8 cellular contexts compared by ENCODE assay signal in the genomic region with DNA sequence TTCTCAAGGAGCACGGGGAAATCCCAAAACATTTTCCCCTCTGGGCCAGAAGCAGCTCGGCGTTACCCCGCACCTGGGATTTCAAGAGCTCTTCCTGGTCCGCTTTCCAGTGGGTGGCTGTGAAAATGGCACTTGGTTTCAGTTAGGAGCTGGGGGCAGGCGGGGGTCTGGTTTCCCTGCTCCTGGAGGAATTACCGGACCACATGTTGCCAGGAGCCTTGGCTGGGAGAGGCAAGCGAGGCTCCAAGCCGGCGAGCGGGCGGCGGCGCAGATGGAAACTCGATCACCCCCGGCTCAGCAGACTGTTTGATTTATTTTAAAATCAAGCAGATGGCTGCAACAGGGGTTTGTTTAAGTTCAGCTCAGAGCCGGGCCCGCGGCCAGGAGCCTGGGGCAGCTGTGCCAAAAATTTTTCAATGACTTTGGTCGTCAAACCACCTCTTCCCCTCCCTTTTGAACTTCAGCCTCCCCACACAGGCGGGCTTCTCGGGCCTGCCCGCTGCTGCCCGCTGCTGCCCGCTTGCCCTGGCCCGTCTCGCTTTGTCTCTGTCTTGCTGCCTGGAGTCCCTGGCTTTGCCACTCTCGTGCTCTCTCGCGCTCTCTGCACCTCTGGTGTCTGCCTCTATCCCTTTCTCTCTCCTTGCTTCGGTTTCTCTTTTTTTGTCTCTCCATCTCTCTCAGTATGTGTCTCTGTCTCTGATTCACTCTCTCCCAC.
A peak's percentile ranks its signal among the peaks of the same experiment; 100 is the strongest.
DNase-seq lines count a peak whose midpoint lies in the region; ATAC-seq, FAIRE-seq and TF ChIP-seq lines count a peak whose summit lies in the region.

No MANE protein-coding gene starts in this region.

- no peak overlapping the region for H2BK5ac ChIP-seq in H9 (ENCODE audit: insufficient read length, low read length)

- H3K27me3 ChIP-seq in H9 (ENCODE audit: insufficient read depth, low read length) = no peaks in the 10 kb centered on the region
- H3K27me3 ChIP-seq in pancreas = no peaks in the 10 kb centered on the region

- no peak overlapping the region for H4K5ac ChIP-seq in H9 (ENCODE audit: insufficient read length, low read depth, low read length)

- no peak overlapping the region for H2BK120ac ChIP-seq in H9 (ENCODE audit: low read depth, low read length, poor library complexity, severe bottlenecking)

- H3K18ac ChIP-seq in H9 (ENCODE audit: insufficient read length, low read depth, low read length) = no peak overlapping the region

- no peak overlapping the region for H2AFZ ChIP-seq in H9 (ENCODE audit: low read length)

- no peak overlapping the region for H2BK15ac ChIP-seq in H9 (ENCODE audit: low read depth, low read length)

- H3K79me1 ChIP-seq in H9 (ENCODE audit: insufficient read depth, low read depth, low read length, poor library complexity, severe bottlenecking) = no peaks in the 10 kb centered on the region

- H3K23ac ChIP-seq in H9 (ENCODE audit: insufficient read length, low read depth, low read length) = no peak overlapping the region

- H3K9ac ChIP-seq in H9 (ENCODE audit: extremely low read depth, insufficient read length, low read length) = no peak overlapping the region

- H3T11ph ChIP-seq in H9 (ENCODE audit: low read length) = no peak overlapping the region

- H3K4me1 Mint-ChIP-seq in H9 = peaks cover 15 to 48% of the 10 kb centered on the region in 2 experiments

- H3K9me3 ChIP-seq in H9 (ENCODE audit: control insufficient read depth, low read depth, low read length) (no peaks in the 10 kb centered on the region), pancreas (no peaks in the 10 kb centered on the region)

- no peaks in the 10 kb centered on the region for H3K23me2 ChIP-seq in H9 (ENCODE audit: insufficient read length, low read depth, low read length, poor library complexity, severe bottlenecking)

- no peak for TF ChIP-seq CTCF in H9 (conservative IDR thresholded peaks at IDR 0.05)
- no peak for TF ChIP-seq CTCF in fibroblast of villous mesenchyme (IDR thresholded peaks at IDR 0.05; ENCODE audit: insufficient read depth, low read depth, low read length)
- TF ChIP-seq CTCF in pancreas (IDR thresholded peaks at IDR 0.05) = no peak

- H3K4me3 Mint-ChIP-seq in H9 = peak overlapping the region in 1 of 2 experiments; percentile 17; a peak in 2 of 5 replicates

- H2BK20ac ChIP-seq in H9 (ENCODE audit: low read depth, low read length, poor library complexity, severe bottlenecking) = no peak overlapping the region

- H3K9me3 Mint-ChIP-seq in H9 = 0 out of 5 replicates have a peak, but pooled peaks cover 0 to 2% of the 10 kb centered on the region in 2 experiments

- H3K4me1 ChIP-seq in H9 (ENCODE audit: insufficient read depth, low read length) (peaks cover 3% of the 10 kb centered on the region), pancreas (peaks cover 6 to 9% (median 8%) of the 10 kb centered on the region in 3 donors)

- DNase-seq in H9 (no peak), SHP77 (lab: John Stamatoyannopoulos, UW) (peak; percentile 94 to 97), fibroblast of villous mesenchyme (ENCODE audit: low read depth) (peak; percentile 93), pancreas (peak; percentile 83 to 95 (median 88)), NAMALWA (ENCODE audit: low spot score) (no peak), KG1 (lab: John Stamatoyannopoulos, UW) (no peak), OCI-M2 (lab: John Stamatoyannopoulos, UW; ENCODE audit: unreplicated experiment) (no peak)

- peaks cover 1% of the 10 kb centered on the region; the same call in 1 of the 2 replicates for H3K79me2 ChIP-seq in H9 (ENCODE audit: insufficient read depth, low read length)

- H2AK5ac ChIP-seq in H9 (ENCODE audit: insufficient read length, low read length) = no peak overlapping the region

- peak overlapping the region; percentile 15 to 45 (median 31); a peak in 6 of 7 replicates for H3K27ac Mint-ChIP-seq in H9

- no peak for FAIRE-seq in pancreas (lab: Jason Lieb, UNC)

- H3K4me2 ChIP-seq in H9 (ENCODE audit: insufficient read depth, insufficient read length, low read length) = no peak overlapping the region

- WGBS in H9 (ENCODE audit: extremely low coverage, insufficient read length, low lambda C conversion rate) = no CpG with 5 or more reads among the region's 31 CpGs
- WGBS in pancreas, 2 donors = 4% methylated on average over 31 of the region's 31 CpGs

- intact Hi-C loops in pancreas (cut with DNase I) = loop anchor here in 1 of 3 donors (10.0 kb wide), 1 partner anchor 105 kb away; a partner anchor contains a TSS

- H3K36me3 Mint-ChIP-seq in H9 (ENCODE audit: insufficient read depth in 1 of 3, low read depth in 3 of 3) = peaks cover 0 to 4% (median 3%) of the 10 kb centered on the region in 3 experiments; a peak in 2 of 7 replicates

- ATAC-seq in pancreas = peak; percentile 81 to 92 (median 89)
- no peak for ATAC-seq in GM18873 (IDR thresholded peaks at IDR 0.05; ENCODE audit: low FRiP score, unreplicated experiment)

- H2BK12ac ChIP-seq in H9 (ENCODE audit: insufficient read length, low read depth, low read length) = no peak overlapping the region

- H3K14ac ChIP-seq in H9 (ENCODE audit: insufficient read depth, low read length) = peak overlapping the region; percentile 81

- no peaks in the 10 kb centered on the region for H3K36me3 ChIP-seq in pancreas

- H3K27ac ChIP-seq in H9 (ENCODE audit: insufficient read length, low read depth, low read length) = no peak overlapping the region
- peak overlapping the region; percentile 47 to 85 (median 66) for H3K27ac ChIP-seq in pancreas

- no peak overlapping the region; the same call in 1 of the 2 replicates for H3K4ac ChIP-seq in H9 (ENCODE audit: low read depth, low read length)

- H4K91ac ChIP-seq in H9 (ENCODE audit: insufficient read length, low read depth, low read length) = no peak overlapping the region

- no peak overlapping the region for H3K56ac ChIP-seq in H9 (ENCODE audit: insufficient read length, low read depth, low read length)

- H4K20me1 ChIP-seq in H9 (ENCODE audit: control insufficient read depth, insufficient read depth, insufficient read length) = no peaks in the 10 kb centered on the region

- H4K8ac ChIP-seq in H9 (replicated peaks; ENCODE audit: insufficient read length, low read depth, low read length) = no peak overlapping the region

- H3K4me3 ChIP-seq in fibroblast of villous mesenchyme (ENCODE audit: low read depth, low read length) = peak overlapping the region; percentile 34
- H3K4me3 ChIP-seq in pancreas = peak overlapping the region in 2 of 4 donors; percentile 28 to 40

- H3K27me3 Mint-ChIP-seq in H9 (ENCODE audit: low read depth) = peaks cover 3% of the 10 kb centered on the region; the same call in 1 of the 2 replicates

Comparison
In these comparisons a context has a peak if more than half of its experiments do, and no peak if none do; other contexts are left out.
1. DNase-seq: peak in SHP77 (2 of 2), fibroblast of villous mesenchyme (single experiment) and pancreas (6 of 6); none in H9 (single experiment), NAMALWA (single experiment), KG1 (single experiment) and OCI-M2 (single experiment).